ENCODE assay signal across 8 cellular contexts in genomic region chr6:3119040-3119723, GRCh38. TPM values are rescaled to one million over a fixed set of nuclear protein-coding genes. Genes with fewer than 3 reads are reported as not detected.
DNase-seq lines count a peak whose midpoint lies in the region; ATAC-seq and TF ChIP-seq lines count a peak whose summit lies in the region.

No MANE protein-coding gene starts in this region.

- peaks cover 23% of the 10 kb centered on the region for H3K4me1 Mint-ChIP-seq in activated CD4-positive, alpha-beta memory T cell treated with anti-CD3 and anti-CD28 coated beads, Interleukin-2, amount 10 ng/mL, durations not matched to agents 7 days and 5 days
- H3K4me1 Mint-ChIP-seq in progenitor cell of endocrine pancreas (ENCODE audit: low read depth) = peaks cover 20% of the 10 kb centered on the region

- peak overlapping the region; percentile 73 for H3K27ac ChIP-seq in cardiac muscle cell

- ATAC-seq in GM19438 (IDR thresholded peaks at IDR 0.05; ENCODE audit: low read depth, unreplicated experiment) (peak; percentile 35), HG03457 (IDR thresholded peaks at IDR 0.05; ENCODE audit: unreplicated experiment) (peak; percentile 24), HG02970 (IDR thresholded peaks at IDR 0.05; ENCODE audit: low FRiP score, unreplicated experiment) (no peak)

- peaks cover 2% of the 10 kb centered on the region for H3K27me3 Mint-ChIP-seq in activated CD4-positive, alpha-beta memory T cell treated with anti-CD3 and anti-CD28 coated beads, Interleukin-2, amount 10 ng/mL, durations not matched to agents 7 days and 5 days
- H3K27me3 Mint-ChIP-seq in progenitor cell of endocrine pancreas = no peaks in the 10 kb centered on the region

- H3K27me3 ChIP-seq in cardiac muscle cell = no peaks in the 10 kb centered on the region

- no peaks in the 10 kb centered on the region for H3K36me3 ChIP-seq in cardiac muscle cell

- H3K4me3 Mint-ChIP-seq in activated CD4-positive, alpha-beta memory T cell treated with anti-CD3 and anti-CD28 coated beads, Interleukin-2, amount 10 ng/mL, durations not matched to agents 7 days and 5 days = peak overlapping the region; percentile 80
- peak overlapping the region; percentile 76 for H3K4me3 Mint-ChIP-seq in progenitor cell of endocrine pancreas (ENCODE audit: low read depth)

- no peaks in the 10 kb centered on the region for H3K9me3 Mint-ChIP-seq in activated CD4-positive, alpha-beta memory T cell treated with anti-CD3 and anti-CD28 coated beads, Interleukin-2, amount 10 ng/mL, durations not matched to agents 7 days and 5 days
- no peaks in the 10 kb centered on the region for H3K9me3 Mint-ChIP-seq in progenitor cell of endocrine pancreas (ENCODE audit: low read depth)

- no peak for TF ChIP-seq CTCF in cardiac muscle cell (IDR thresholded peaks at IDR 0.05; ENCODE audit: low read depth, low read length)
- TF ChIP-seq CTCF in progenitor cell of endocrine pancreas (IDR thresholded peaks at IDR 0.05; ENCODE audit: unreplicated experiment) = no peak

- peak overlapping the region; percentile 64 for H3K4me3 ChIP-seq in cardiac muscle cell

- CTCF ChIA-PET in activated CD4-positive, alpha-beta memory T cell treated with anti-CD3 and anti-CD28 coated beads, Interleukin-2, amount 10 ng/mL, durations not matched to agents 7 days and 5 days (lab: Charles Lee) = interaction anchor here (0.8 to 1.3 kb wide), 3 partner anchors 38 to 132 kb away, joined by 3 to 6 read pairs (median 3); partner anchors contain the start of gene TUBB2A

- H3K27ac Mint-ChIP-seq in activated CD4-positive, alpha-beta memory T cell treated with anti-CD3 and anti-CD28 coated beads, Interleukin-2, amount 10 ng/mL, durations not matched to agents 7 days and 5 days = no peak overlapping the region
- H3K27ac Mint-ChIP-seq in progenitor cell of endocrine pancreas = peak overlapping the region; percentile 81

- POLR2A ChIA-PET in activated CD4-positive, alpha-beta memory T cell treated with anti-CD3 and anti-CD28 coated beads, Interleukin-2, amount 10 ng/mL, durations not matched to agents 7 days and 5 days (lab: Charles Lee) = interaction anchor here (0.7 to 2.3 kb wide), 4 partner anchors 38 to 1694 kb away, joined by 3 to 10 read pairs (median 4); partner anchors contain the start of genes RIPK1 and TUBB2A

- peaks cover 13% of the 10 kb centered on the region for H3K36me3 Mint-ChIP-seq in activated CD4-positive, alpha-beta memory T cell treated with anti-CD3 and anti-CD28 coated beads, Interleukin-2, amount 10 ng/mL, durations not matched to agents 7 days and 5 days (ENCODE audit: low read depth)
- H3K36me3 Mint-ChIP-seq in progenitor cell of endocrine pancreas (ENCODE audit: insufficient read depth) = no peaks in the 10 kb centered on the region

- H3K4me1 ChIP-seq in cardiac muscle cell (ENCODE audit: low read depth) = no peaks in the 10 kb centered on the region

- DNase-seq in COLO829 (ENCODE audit: low spot score) (peak; percentile 42), cardiac muscle cell (ENCODE audit: low read depth in 1 of 2, low spot score in 1 of 2) (peak in 1 of 2 donors; percentile 42), progenitor cell of endocrine pancreas (ENCODE audit: low spot score, unreplicated experiment) (no peak)
- no peak for DNase-seq in activated CD4-positive, alpha-beta memory T cell treated with anti-CD3 and anti-CD28 coated beads, Interleukin-2, amount 10 ng/mL, durations not matched to agents 7 days and 5 days
- DNase-seq in stimulated activated CD4-positive, alpha-beta T cell treated with anti-CD3 and anti-CD28 coated beads, Interleukin-4, amount 100 ng/mL, for 4 hours = no peak

- H3K9me3 ChIP-seq in cardiac muscle cell (ENCODE audit: low read depth) = no peaks in the 10 kb centered on the region

RNA-seq across cellular contexts. Expression of gene BPHL, which starts 0.7 kb away (rescaled TPM):
- total RNA-seq in activated CD4-positive, alpha-beta memory T cell treated with anti-CD3 and anti-CD28 coated beads, Interleukin-2, amount 10 ng/mL, durations not matched to agents 7 days and 5 days = 1 to 10 TPM; 7.3 to 9.2 TPM
- total RNA-seq in cardiac muscle cell (27.2 and 34.8 TPM in 2 replicates), progenitor cell of endocrine pancreas (68.4 and 69.7 TPM in 2 replicates)
- polyA plus RNA-seq in cardiac muscle cell = 61.3 and 72.2 TPM in 2 replicates

RNA-seq across cellular contexts. Expression of gene TUBB2A, which starts 38.2 kb away (rescaled TPM):
- 1 to 10 TPM; 2.5 to 3.6 TPM for total RNA-seq in activated CD4-positive, alpha-beta memory T cell treated with anti-CD3 and anti-CD28 coated beads, Interleukin-2, amount 10 ng/mL, durations not matched to agents 7 days and 5 days
- total RNA-seq in cardiac muscle cell = 46.3 and 95.3 TPM in 2 replicates
- polyA plus RNA-seq in cardiac muscle cell = 59.9 and 110 TPM in 2 replicates
- total RNA-seq in progenitor cell of endocrine pancreas = 31.9 and 37.1 TPM in 2 replicates

RNA-seq across cellular contexts. Expression of gene RIPK1, which starts 50.9 kb away (rescaled TPM):
- 10 to 100 TPM; 33.1 to 33.3 TPM for total RNA-seq in activated CD4-positive, alpha-beta memory T cell treated with anti-CD3 and anti-CD28 coated beads, Interleukin-2, amount 10 ng/mL, durations not matched to agents 7 days and 5 days
- total RNA-seq in cardiac muscle cell (3.4 and 4.5 TPM in 2 replicates), progenitor cell of endocrine pancreas (15.1 and 15.5 TPM in 2 replicates)
- polyA plus RNA-seq in cardiac muscle cell = 4.1 and 7.4 TPM in 2 replicates
